ENCODE assay signal across 8 cellular contexts in genomic region chr1:93345633-93346471, GRCh38. TPM values are rescaled to one million over a fixed set of nuclear protein-coding genes. Genes with fewer than 3 reads are reported as not detected.
A peak's percentile ranks its signal among the peaks of the same experiment; 100 is the strongest.
DNase-seq lines count a peak whose midpoint lies in the region; ATAC-seq and TF ChIP-seq lines count a peak whose summit lies in the region.

DR1 (plus strand) TSS chr1:93345907; CDS start chr1:93346646, 739 bp downstream.

- peaks cover 15% of the 10 kb centered on the region; the same call in 2 of the 3 replicates for H3K4me1 Mint-ChIP-seq in GM23338
- H3K4me1 Mint-ChIP-seq in activated T-helper 17 cell treated with anti-CD3 and anti-CD28 coated beads, Interleukin-2, amount 50 U/mL, for 72 hours, result peaks cover 10% of the 10 kb centered on the region
- H3K4me1 Mint-ChIP-seq in naive thymus-derived CD4-positive, alpha-beta T cell, result peaks cover 19 to 48% (median 35%) of the 10 kb centered on the region in 7 donors
- peaks cover 30% of the 10 kb centered on the region for H3K4me1 Mint-ChIP-seq in stimulated activated memory B cell treated with anti-CD40 and anti-IgM and Interleukin-4, amounts not matched to agents 10 μg/mL and 1 μg/mL and 100 μg/mL, for 72 hours

- DNase-seq in EH (ENCODE audit: low read depth) (peak; percentile 95), GM23338 (ENCODE audit: low spot score) (peak; percentile 96), LHCN-M2 (ENCODE audit: low read depth) (peak; percentile 90), RPMI7951 (ENCODE audit: low read depth) (peak; percentile 93), fibroblast of lung (ENCODE audit: low read depth in 2 of 2) (peak; percentile 95 to 96)
- peak; percentile 82 to 96 (median 91) for DNase-seq in naive thymus-derived CD4-positive, alpha-beta T cell

- CTCF ChIA-PET in naive thymus-derived CD4-positive, alpha-beta T cell (lab: Charles Lee), result interaction anchor here (0.7 to 1.5 kb wide), 5 partner anchors 9 to 42 kb away, joined by 3 to 9 read pairs (median 7); no protein-coding TSS in a partner anchor

- H3K4me2 ChIP-seq in GM23338, result peak within 1 kb of the TSS; percentile 83
- H3K4me2 ChIP-seq in fibroblast of lung (ENCODE audit: extremely low read depth, insufficient read depth, low read length), result peak within 1 kb of the TSS; percentile 94

- no peak for TF ChIP-seq CTCF in GM23338 (conservative IDR thresholded peaks at IDR 0.05; ENCODE audit: low read depth in 2 of 2)
- TF ChIP-seq CTCF in fibroblast of lung (conservative IDR thresholded peaks at IDR 0.05 in 1 of 2, IDR thresholded peaks at IDR 0.05 in 1 of 2; ENCODE audit: low read depth in 1 of 2, low read length in 2 of 2), result no peak

- H2AFZ ChIP-seq in GM23338 (peak within 1 kb of the TSS; percentile 89), fibroblast of lung (ENCODE audit: low read length) (peak within 1 kb of the TSS; percentile 82)

- no peaks in the 10 kb centered on the region for H3K9me3 Mint-ChIP-seq in GM23338
- no peaks in the 10 kb centered on the region for H3K9me3 Mint-ChIP-seq in activated T-helper 17 cell treated with anti-CD3 and anti-CD28 coated beads, Interleukin-2, amount 50 U/mL, for 72 hours
- peaks cover 0 to 6% (median 0%) of the 10 kb centered on the region in 11 donors for H3K9me3 Mint-ChIP-seq in naive thymus-derived CD4-positive, alpha-beta T cell
- H3K9me3 Mint-ChIP-seq in stimulated activated memory B cell treated with anti-CD40 and anti-IgM and Interleukin-4, amounts not matched to agents 10 μg/mL and 1 μg/mL and 100 μg/mL, for 72 hours, result no peaks in the 10 kb centered on the region

- H3K79me2 ChIP-seq in GM23338 (replicated peaks; ENCODE audit: insufficient read depth) (peaks cover 49% of the 10 kb centered on the region), fibroblast of lung (ENCODE audit: control insufficient read depth, insufficient read depth, low read length) (peaks cover 53% of the 10 kb centered on the region)

- H3K27me3 ChIP-seq in GM23338 (ENCODE audit: insufficient read depth) (no peaks in the 10 kb centered on the region), fibroblast of lung (ENCODE audit: control insufficient read depth, insufficient read depth, low read length) (no peaks in the 10 kb centered on the region)
- no peaks in the 10 kb centered on the region for H3K27me3 ChIP-seq in naive thymus-derived CD4-positive, alpha-beta T cell (ENCODE audit: control insufficient read depth in 2 of 2, insufficient read depth in 2 of 2, low read length in 2 of 2)

- no peaks in the 10 kb centered on the region for H3K9me3 ChIP-seq in fibroblast of lung (ENCODE audit: control insufficient read depth, insufficient read depth, low read depth, low read length)
- H3K9me3 ChIP-seq in naive thymus-derived CD4-positive, alpha-beta T cell (ENCODE audit: control insufficient read depth in 2 of 3, low read length in 3 of 3), result no peaks in the 10 kb centered on the region

- peaks cover 9% of the 10 kb centered on the region for H3K27me3 Mint-ChIP-seq in GM23338 (ENCODE audit: insufficient read depth, low read depth, poor library complexity)
- H3K27me3 Mint-ChIP-seq in activated T-helper 17 cell treated with anti-CD3 and anti-CD28 coated beads, Interleukin-2, amount 50 U/mL, for 72 hours, result no peaks in the 10 kb centered on the region
- no peaks in the 10 kb centered on the region for H3K27me3 Mint-ChIP-seq in naive thymus-derived CD4-positive, alpha-beta T cell
- H3K27me3 Mint-ChIP-seq in stimulated activated memory B cell treated with anti-CD40 and anti-IgM and Interleukin-4, amounts not matched to agents 10 μg/mL and 1 μg/mL and 100 μg/mL, for 72 hours, result no peaks in the 10 kb centered on the region

- H3K4me3 Mint-ChIP-seq in GM23338, result peak within 1 kb of the TSS; percentile 90
- peak within 1 kb of the TSS; percentile 93 for H3K4me3 Mint-ChIP-seq in activated T-helper 17 cell treated with anti-CD3 and anti-CD28 coated beads, Interleukin-2, amount 50 U/mL, for 72 hours
- peak within 1 kb of the TSS; percentile 92 to 100 (median 99) for H3K4me3 Mint-ChIP-seq in naive thymus-derived CD4-positive, alpha-beta T cell
- peak within 1 kb of the TSS; percentile 98 for H3K4me3 Mint-ChIP-seq in stimulated activated memory B cell treated with anti-CD40 and anti-IgM and Interleukin-4, amounts not matched to agents 10 μg/mL and 1 μg/mL and 100 μg/mL, for 72 hours

- peak; percentile 94 for ATAC-seq in GM23338
- ATAC-seq in activated T-helper 17 cell treated with anti-CD3 and anti-CD28 coated beads, Interleukin-2, amount 50 U/mL, for 72 hours (replicated peaks), result peak; percentile 84
- peak; percentile 91 for ATAC-seq in naive thymus-derived CD4-positive, alpha-beta T cell
- peak; percentile 92 for ATAC-seq in stimulated activated memory B cell treated with anti-CD40 and anti-IgM and Interleukin-4, amounts not matched to agents 10 μg/mL and 1 μg/mL and 100 μg/mL, for 72 hours

- peaks cover 2% of the 10 kb centered on the region; the same call in 2 of the 3 replicates for H3K36me3 Mint-ChIP-seq in GM23338 (ENCODE audit: low read depth)
- H3K36me3 Mint-ChIP-seq in activated T-helper 17 cell treated with anti-CD3 and anti-CD28 coated beads, Interleukin-2, amount 50 U/mL, for 72 hours (ENCODE audit: low read depth), result peaks cover 46% of the 10 kb centered on the region
- peaks cover 4 to 18% (median 6%) of the 10 kb centered on the region in 5 donors for H3K36me3 Mint-ChIP-seq in naive thymus-derived CD4-positive, alpha-beta T cell
- peaks cover 5% of the 10 kb centered on the region for H3K36me3 Mint-ChIP-seq in stimulated activated memory B cell treated with anti-CD40 and anti-IgM and Interleukin-4, amounts not matched to agents 10 μg/mL and 1 μg/mL and 100 μg/mL, for 72 hours

- H3K4me3 ChIP-seq in GM23338 (peak within 1 kb of the TSS; percentile 87), fibroblast of lung (replicated peaks in 1 of 4; ENCODE audit: control extremely low read depth in 1 of 4, insufficient read depth in 1 of 4, low read depth in 3 of 4, low read length in 4 of 4) (peak within 1 kb of the TSS; percentile 89 to 98 (median 98))
- peak within 1 kb of the TSS; percentile 93 for H3K4me3 ChIP-seq in naive thymus-derived CD4-positive, alpha-beta T cell (ENCODE audit: low read length)

- peak within 1 kb of the TSS; percentile 99 for H3K27ac ChIP-seq in GM23338 (ENCODE audit: low read depth)
- H3K27ac ChIP-seq in fibroblast of lung (ENCODE audit: insufficient read depth, low read length), result peak within 1 kb of the TSS; percentile 98
- peak within 1 kb of the TSS; percentile 88 for H3K27ac ChIP-seq in naive thymus-derived CD4-positive, alpha-beta T cell (ENCODE audit: low read depth, low read length)

- intact Hi-C loops in naive thymus-derived CD4-positive, alpha-beta T cell (cut with micrococcal nuclease), result loop anchor here (1.0 to 10.0 kb wide), 25 partner anchors 9 to 1889 kb away; partner anchors contain the start of genes CCDC18 (in 2 of the 2), DIPK1A (in 2 of the 2), DNTTIP2 (in 2 of the 2) and GCLM (in 2 of the 2)

- H3K9ac ChIP-seq in fibroblast of lung (ENCODE audit: insufficient read depth, low read length), result peak within 1 kb of the TSS; percentile 93

- peaks cover 6% of the 10 kb centered on the region for H3F3A ChIP-seq in GM23338 (replicated peaks; ENCODE audit: low read depth)

- H3K36me3 ChIP-seq in GM23338 (ENCODE audit: insufficient read depth) (no peaks in the 10 kb centered on the region; the same call in 1 of the 2 replicates), fibroblast of lung (ENCODE audit: control insufficient read depth, insufficient read depth, low read length) (no peaks in the 10 kb centered on the region)
- peaks cover 0 to 11% (median 0%) of the 10 kb centered on the region in 3 experiments for H3K36me3 ChIP-seq in naive thymus-derived CD4-positive, alpha-beta T cell (ENCODE audit: control insufficient read depth in 2 of 3, insufficient read depth in 3 of 3, low read length in 3 of 3)

- no peaks in the 10 kb centered on the region for H3K9me2 ChIP-seq in GM23338 (ENCODE audit: insufficient read depth)

- peaks cover 21% of the 10 kb centered on the region for H4K20me1 ChIP-seq in GM23338 (replicated peaks; ENCODE audit: insufficient read depth)
- no peaks in the 10 kb centered on the region for H4K20me1 ChIP-seq in fibroblast of lung (ENCODE audit: control insufficient read depth, extremely low read depth, insufficient read depth, low read length)

- H3K4me1 ChIP-seq in GM23338 (ENCODE audit: insufficient read depth) (peaks cover 22% of the 10 kb centered on the region), fibroblast of lung (ENCODE audit: control insufficient read depth, extremely low read depth, insufficient read depth, low read length) (peaks cover 2% of the 10 kb centered on the region)
- peaks cover 14 to 25% of the 10 kb centered on the region in 2 donors for H3K4me1 ChIP-seq in naive thymus-derived CD4-positive, alpha-beta T cell (ENCODE audit: control insufficient read depth in 2 of 2, insufficient read depth in 2 of 2, low read length in 2 of 2)

- H3K27ac Mint-ChIP-seq in GM23338, result peak within 1 kb of the TSS; percentile 98
- H3K27ac Mint-ChIP-seq in activated T-helper 17 cell treated with anti-CD3 and anti-CD28 coated beads, Interleukin-2, amount 50 U/mL, for 72 hours, result peak within 1 kb of the TSS; percentile 96
- H3K27ac Mint-ChIP-seq in naive thymus-derived CD4-positive, alpha-beta T cell, result peak within 1 kb of the TSS; percentile 89 to 99 (median 98)
- peak within 1 kb of the TSS; percentile 96 for H3K27ac Mint-ChIP-seq in stimulated activated memory B cell treated with anti-CD40 and anti-IgM and Interleukin-4, amounts not matched to agents 10 μg/mL and 1 μg/mL and 100 μg/mL, for 72 hours

- POLR2A ChIA-PET in naive thymus-derived CD4-positive, alpha-beta T cell (lab: Charles Lee), result interaction anchor here (0.6 to 2.6 kb wide), 15 partner anchors 8 to 514 kb away, joined by 3 to 24 read pairs (median 6); partner anchors contain the start of genes MTF2 and RPL5

TF ChIP-seq in GM23338, 12 proteins besides CTCF, POLR2A, EP300 and RAD21 (continues in another document):
- no peak for TF ChIP-seq EZH2phosphoT487 (IDR thresholded peaks at IDR 0.05; ENCODE audit: unreplicated experiment)
- TF ChIP-seq POLR2AphosphoS5 (IDR thresholded peaks at IDR 0.05; ENCODE audit: low read depth), result peak; percentile 92
- no peak for TF ChIP-seq NANOG (IDR thresholded peaks at IDR 0.05; ENCODE audit: borderline replicate concordance)

RNA-seq across cellular contexts. Expression of gene DR1, which starts in this region (rescaled TPM):
- total RNA-seq in GM23338 (2014; rRNA removed; shearing (Covaris generic)), result 59.6 and 61.2 TPM in 2 replicates
- 20.5 and 20.9 TPM in 2 replicates for polyA plus RNA-seq in GM23338 (2016; fragmentation: Nextera tagmentation; extraction: Ambion mirVana)
- 64.5 and 64.6 TPM in 2 replicates for total RNA-seq in LHCN-M2 (2014; rRNA removed)
- polyA plus RNA-seq in LHCN-M2 (2012), result 31.9 TPM
- total RNA-seq in RPMI7951 (2014; rRNA removed; shearing (Covaris generic)), result 63.0 and 69.7 TPM in 2 replicates
- 10 to 100 TPM; 56.7 to 87.0 TPM for total RNA-seq in activated T-helper 17 cell treated with anti-CD3 and anti-CD28 coated beads, Interleukin-2, amount 50 U/mL, for 72 hours
- 17.2 and 35.0 TPM in 2 replicates for total RNA-seq in fibroblast of lung
- 40.4 and 41.2 TPM in 2 replicates for polyA plus RNA-seq in fibroblast of lung
- 38.6 and 42.7 TPM in 2 replicates for polyA plus RNA-seq in fibroblast of lung (2012)
- 7.3 and 17.3 TPM in 2 replicates for polyA minus RNA-seq in fibroblast of lung (ENCODE audit: low replicate concordance)
- total RNA-seq in naive thymus-derived CD4-positive, alpha-beta T cell, result 100 to 1,000 TPM in 1 of 5 experiments, 10 to 100 TPM in 4; 46.2 to 104 (median 62.7) TPM
- polyA plus RNA-seq in naive thymus-derived CD4-positive, alpha-beta T cell, result 10 to 100 TPM; 57.9 to 84.3 TPM

Comparison
In these comparisons a context has a peak if more than half of its experiments do, and no peak if none do; other contexts are left out.
1. Peak in every context shown above with its lines: DNase-seq, ATAC-seq, H3K4me3 ChIP-seq and H3K27ac ChIP-seq.